Comparison of ENCODE assay signal across 9 cellular contexts in genomic region chr2:3692375-3692774, GRCh38. TPM values are rescaled to one million over a fixed set of nuclear protein-coding genes. Genes with fewer than 3 reads are reported as not detected.
DNase-seq lines count a peak whose midpoint lies in the region; ATAC-seq, FAIRE-seq and TF ChIP-seq lines count a peak whose summit lies in the region.
"Had no signal": no experiment of that assay in that cellular context is flagged by ENCODE, and none has a peak within 500 bp of the region (broad histone marks: within the 10 kb centered on the region; RNA-seq: fewer than 3 reads in every experiment).

No MANE protein-coding gene starts in this region.

- FAIRE-seq in bronchial epithelial cell (lab: Jason Lieb, UNC) (peak; percentile 7), GM12892 (lab: Jason Lieb, UNC) (no peak)
- FAIRE-seq: A204.1 had no signal

- TF ChIP-seq POLR2A in GM12892 (IDR thresholded peaks at IDR 0.05; ENCODE audit: low read depth, low read length): no peak

- no peak overlapping the region for H3K27ac Mint-ChIP-seq in natural killer cell treated with Interleukin-12 subunit alpha and Interleukin-12 subunit beta and Interleukin-15 and Interleukin-18, amount 100 ng/mL, for 72 hours

- DNase-seq in DMS 273 (lab: John Stamatoyannopoulos, UW; ENCODE audit: unreplicated experiment) (peak; percentile 59), DMS 273 treated with DMSO at 0.1 percent for 48 hours (lab: John Stamatoyannopoulos, UW) (no peak), NCI-H2196 (lab: John Stamatoyannopoulos, UW; ENCODE audit: unreplicated experiment) (peak; percentile 48), bronchial epithelial cell (ENCODE audit: low read depth) (peak; percentile 45), retinal pigment epithelial cell (ENCODE audit: low read depth) (peak; percentile 2), GM12892 (ENCODE audit: insufficient read length) (no peak), mucosa of gallbladder (ENCODE audit: low spot score) (no peak)
- no peak for DNase-seq in natural killer cell treated with Interleukin-12 subunit alpha and Interleukin-12 subunit beta and Interleukin-15 and Interleukin-18, amount 100 ng/mL, for 72 hours (ENCODE audit: low spot score)

- ATAC-seq in natural killer cell treated with Interleukin-12 subunit alpha and Interleukin-12 subunit beta and Interleukin-15 and Interleukin-18, amount 100 ng/mL, for 72 hours: no peak

- TF ChIP-seq CTCF in bronchial epithelial cell (IDR thresholded peaks at IDR 0.05; ENCODE audit: insufficient read depth, low read length, severe bottlenecking): peak; percentile 49
- peak; percentile 59 for TF ChIP-seq CTCF in retinal pigment epithelial cell (conservative IDR thresholded peaks at IDR 0.05; ENCODE audit: low read depth, low read length)

- no peaks in the 10 kb centered on the region for H3K27me3 ChIP-seq in bronchial epithelial cell (ENCODE audit: control insufficient read depth, insufficient read depth, low read length)

- no peak overlapping the region for H3K4me3 ChIP-seq in bronchial epithelial cell (ENCODE audit: low read depth, low read length)
- H3K4me3 ChIP-seq in retinal pigment epithelial cell (ENCODE audit: low read length): no peak overlapping the region

- H3K36me3 ChIP-seq in bronchial epithelial cell (ENCODE audit: control insufficient read depth, insufficient read depth, low read length): no peaks in the 10 kb centered on the region

- H3K4me1 Mint-ChIP-seq in natural killer cell treated with Interleukin-12 subunit alpha and Interleukin-12 subunit beta and Interleukin-15 and Interleukin-18, amount 100 ng/mL, for 72 hours (ENCODE audit: low read depth in 2 of 2): no peaks in the 10 kb centered on the region

- H3K36me3 Mint-ChIP-seq in natural killer cell treated with Interleukin-12 subunit alpha and Interleukin-12 subunit beta and Interleukin-15 and Interleukin-18, amount 100 ng/mL, for 72 hours: peaks cover 10% of the 10 kb centered on the region

- no peaks in the 10 kb centered on the region for H3K9me3 Mint-ChIP-seq in natural killer cell treated with Interleukin-12 subunit alpha and Interleukin-12 subunit beta and Interleukin-15 and Interleukin-18, amount 100 ng/mL, for 72 hours

- peaks cover 21 to 23% of the 10 kb centered on the region in 2 donors for H3K27me3 Mint-ChIP-seq in natural killer cell treated with Interleukin-12 subunit alpha and Interleukin-12 subunit beta and Interleukin-15 and Interleukin-18, amount 100 ng/mL, for 72 hours

- no peak overlapping the region for H3K4me3 Mint-ChIP-seq in natural killer cell treated with Interleukin-12 subunit alpha and Interleukin-12 subunit beta and Interleukin-15 and Interleukin-18, amount 100 ng/mL, for 72 hours

RNA-seq across cellular contexts. Expression of gene DCDC2C, which starts 11.0 kb away (rescaled TPM):
- total RNA-seq in bronchial epithelial cell (not detected in 2 replicates), mucosa of gallbladder (0.14 TPM)
- not detected for total RNA-seq in natural killer cell treated with Interleukin-12 subunit alpha and Interleukin-12 subunit beta and Interleukin-15 and Interleukin-18, amount 100 ng/mL, for 72 hours
- not detected for polyA plus RNA-seq in GM12892 (2012; ENCODE audit: missing spikeins)

RNA-seq across cellular contexts. Expression of gene ALLC, which starts 34.4 kb away (rescaled TPM):
- total RNA-seq in bronchial epithelial cell (not detected in 2 replicates), mucosa of gallbladder (0.81 TPM)
- not detected for total RNA-seq in natural killer cell treated with Interleukin-12 subunit alpha and Interleukin-12 subunit beta and Interleukin-15 and Interleukin-18, amount 100 ng/mL, for 72 hours
- not detected for polyA plus RNA-seq in GM12892 (2012; ENCODE audit: missing spikeins)

Comparison
In these comparisons a context has a peak if more than half of its experiments do, and no peak if none do; other contexts are left out.
1. DNase-seq: peak in DMS 273 (single experiment), NCI-H2196 (single experiment), bronchial epithelial cell (single experiment) and retinal pigment epithelial cell (single experiment); none in DMS 273 treated with DMSO at 0.1 percent for 48 hours (single experiment), natural killer cell treated with Interleukin-12 subunit alpha and Interleukin-12 subunit beta and Interleukin-15 and Interleukin-18, amount 100 ng/mL, for 72 hours (single experiment), GM12892 (single experiment) and mucosa of gallbladder (single experiment).